In genomic region chr21:46409641-46410406, GRCh38 we compare ENCODE assay signal across 15 cellular contexts. TPM values are rescaled to one million over a fixed set of nuclear protein-coding genes. Genes with fewer than 3 reads are reported as not detected.
DNase-seq lines count a peak whose midpoint lies in the region; ATAC-seq and TF ChIP-seq lines count a peak whose summit lies in the region.
"Had no signal": no experiment of that assay in that cellular context is flagged by ENCODE, and none has a peak within 500 bp of the region (broad histone marks: within the 10 kb centered on the region; RNA-seq: fewer than 3 reads in every experiment).

No MANE protein-coding gene starts in this region.

- H4K8ac ChIP-seq in H9 (replicated peaks; ENCODE audit: insufficient read length, low read depth, low read length), result peak overlapping the region; percentile 69

- H3K27me3 Mint-ChIP-seq in H9 (ENCODE audit: low read depth) (no peaks in the 10 kb centered on the region), neural progenitor cell (ENCODE audit: insufficient read depth, low read depth) (no peaks in the 10 kb centered on the region)
- H3K27me3 Mint-ChIP-seq: IgD-negative memory B cell had no signal

- H3K14ac ChIP-seq in H9 (ENCODE audit: insufficient read depth, low read length), result no peak overlapping the region

- H3K9me3 Mint-ChIP-seq in H9 (no peaks in the 10 kb centered on the region), neural progenitor cell (no peaks in the 10 kb centered on the region)
- H3K9me3 Mint-ChIP-seq: IgD-negative memory B cell had no signal

- no peaks in the 10 kb centered on the region for H3F3A ChIP-seq in neural progenitor cell (ENCODE audit: low read depth)

- peaks cover 7% of the 10 kb centered on the region for H3K23me2 ChIP-seq in H9 (ENCODE audit: insufficient read length, low read depth, low read length, poor library complexity, severe bottlenecking)

- H2AFZ ChIP-seq in H9 (ENCODE audit: low read length) (no peak overlapping the region), neural progenitor cell (replicated peaks) (no peak overlapping the region)

- no peak overlapping the region for H2BK20ac ChIP-seq in H9 (ENCODE audit: low read depth, low read length, poor library complexity, severe bottlenecking)

- TF ChIP-seq CTCF in H9 (conservative IDR thresholded peaks at IDR 0.05) (no peak), neural progenitor cell (IDR thresholded peaks at IDR 0.05) (no peak)

- ATAC-seq in GM18520 (IDR thresholded peaks at IDR 0.05; ENCODE audit: unreplicated experiment), result no peak
- ATAC-seq: PC-3 had no signal

- peak overlapping the region; percentile 87 to 98 (median 95) for H3K27ac Mint-ChIP-seq in H9
- no peak overlapping the region for H3K27ac Mint-ChIP-seq in neural progenitor cell
- H3K27ac Mint-ChIP-seq: IgD-negative memory B cell had no signal

- H3K79me2 ChIP-seq in H9 (ENCODE audit: insufficient read depth, low read length) (no peaks in the 10 kb centered on the region), neural progenitor cell (ENCODE audit: low read depth) (no peaks in the 10 kb centered on the region)

- H3K79me1 ChIP-seq in H9 (ENCODE audit: insufficient read depth, low read depth, low read length, poor library complexity, severe bottlenecking), result no peaks in the 10 kb centered on the region

- H3K36me3 Mint-ChIP-seq in H9 (ENCODE audit: insufficient read depth in 1 of 3, low read depth in 3 of 3) (peaks cover 6 to 26% (median 22%) of the 10 kb centered on the region in 3 experiments), neural progenitor cell (peaks cover 18% of the 10 kb centered on the region)
- H3K36me3 Mint-ChIP-seq: IgD-negative memory B cell had no signal

- H3K9ac ChIP-seq in H9 (ENCODE audit: extremely low read depth, insufficient read length, low read length) (peak overlapping the region; percentile 21), NT2/D1 (ENCODE audit: insufficient read length, low read depth) (peak overlapping the region; percentile 32), iPS-18a (ENCODE audit: low read length) (peak overlapping the region; percentile 25), neural progenitor cell (peak overlapping the region; percentile 20)
- H3K9ac ChIP-seq: BLaER1 treated with 17β-estradiol and CSF1 and Interleukin-3, amounts not matched to agents 10 nM and 100 nM had no signal

- H3K4me2 ChIP-seq in H9 (ENCODE audit: insufficient read depth, insufficient read length, low read length) (no peak overlapping the region), neural progenitor cell (no peak overlapping the region)

- no peak overlapping the region for H3K18ac ChIP-seq in H9 (ENCODE audit: insufficient read length, low read depth, low read length)

- H3K4ac ChIP-seq in H9 (ENCODE audit: low read depth, low read length), result peak overlapping the region; percentile 53; the same call in 1 of the 2 replicates

- H4K91ac ChIP-seq in H9 (ENCODE audit: insufficient read length, low read depth, low read length), result no peak overlapping the region

- peak overlapping the region; percentile 96 for H4K5ac ChIP-seq in H9 (ENCODE audit: insufficient read length, low read depth, low read length)

- H3K27me3 ChIP-seq in H9 (ENCODE audit: insufficient read depth, low read length) (no peaks in the 10 kb centered on the region), NT2/D1 (ENCODE audit: insufficient read depth, insufficient read length) (no peaks in the 10 kb centered on the region), iPS-18a (ENCODE audit: control insufficient read depth, insufficient read depth, low read length) (no peaks in the 10 kb centered on the region), neural progenitor cell (no peaks in the 10 kb centered on the region)
- H3K27me3 ChIP-seq: BLaER1 treated with 17β-estradiol and CSF1 and Interleukin-3, amounts not matched to agents 10 nM and 100 nM had no signal

- DNase-seq in H9, result no peak
- no peak for DNase-seq in NT2/D1 (ENCODE audit: low read depth, low spot score)
- DNase-seq in neural progenitor cell (ENCODE audit: low spot score), result no peak
- no peak for DNase-seq in superior temporal gyrus (ENCODE audit: extremely low spot score)
- DNase-seq in SK-N-DZ (ENCODE audit: low spot score), result no peak
- no peak for DNase-seq in NCI-H1417 (lab: John Stamatoyannopoulos, UW)
- DNase-seq: NCI-H146, NCI-H345, PC-3 had no signal

- H2BK12ac ChIP-seq in H9 (ENCODE audit: insufficient read length, low read depth, low read length), result no peak overlapping the region

- H2BK5ac ChIP-seq in H9 (ENCODE audit: insufficient read length, low read length), result no peak overlapping the region

- no CpG with 5 or more reads among the region's 32 CpGs for WGBS in H9 (ENCODE audit: extremely low coverage, insufficient read length, low lambda C conversion rate)

- H3K4me1 Mint-ChIP-seq in H9, result peaks cover 19 to 27% of the 10 kb centered on the region in 2 experiments
- H3K4me1 Mint-ChIP-seq in neural progenitor cell, result peaks cover 6% of the 10 kb centered on the region
- H3K4me1 Mint-ChIP-seq: IgD-negative memory B cell had no signal

- no peak overlapping the region for H3K56ac ChIP-seq in H9 (ENCODE audit: insufficient read length, low read depth, low read length)

- H3K36me3 ChIP-seq in NT2/D1 (ENCODE audit: insufficient read depth, insufficient read length, low read length) (peaks cover 45% of the 10 kb centered on the region), iPS-18a (ENCODE audit: control insufficient read depth, low read depth, low read length) (peaks cover 3% of the 10 kb centered on the region), neural progenitor cell (no peaks in the 10 kb centered on the region)

- H3K9me3 ChIP-seq in H9 (ENCODE audit: control insufficient read depth, low read depth, low read length) (no peaks in the 10 kb centered on the region), NT2/D1 (ENCODE audit: insufficient read depth, low read length) (no peaks in the 10 kb centered on the region), iPS-18a (ENCODE audit: control insufficient read depth, low read depth, low read length) (no peaks in the 10 kb centered on the region), neural progenitor cell (ENCODE audit: low read depth) (no peaks in the 10 kb centered on the region)
- H3K9me3 ChIP-seq: BLaER1 treated with 17β-estradiol and CSF1 and Interleukin-3, amounts not matched to agents 10 nM and 100 nM; HAP-1 had no signal

- no peak overlapping the region for H2BK120ac ChIP-seq in H9 (ENCODE audit: low read depth, low read length, poor library complexity, severe bottlenecking)

- H3T11ph ChIP-seq in H9 (ENCODE audit: low read length), result no peak overlapping the region

- H3K4me3 Mint-ChIP-seq in H9, result peak overlapping the region in 1 of 2 experiments; percentile 5; a peak in 2 of 5 replicates
- no peak overlapping the region for H3K4me3 Mint-ChIP-seq in neural progenitor cell
- H3K4me3 Mint-ChIP-seq: IgD-negative memory B cell had no signal

- no peak overlapping the region for H2BK15ac ChIP-seq in H9 (ENCODE audit: low read depth, low read length)

- no peak overlapping the region for H3K4me3 ChIP-seq in NT2/D1 (ENCODE audit: insufficient read length, low read depth)
- H3K4me3 ChIP-seq in iPS-18a (ENCODE audit: low read length), result peak overlapping the region; percentile 4
- no peak overlapping the region for H3K4me3 ChIP-seq in neural progenitor cell
- H3K4me3 ChIP-seq: BLaER1 treated with 17β-estradiol and CSF1 and Interleukin-3, amounts not matched to agents 10 nM and 100 nM; HAP-1; SK-N-MC had no signal

- H4K20me1 ChIP-seq in H9 (ENCODE audit: control insufficient read depth, insufficient read depth, insufficient read length) (peaks cover 2% of the 10 kb centered on the region), neural progenitor cell (ENCODE audit: low read depth) (no peaks in the 10 kb centered on the region)

- H2AK5ac ChIP-seq in H9 (ENCODE audit: insufficient read length, low read length), result peak overlapping the region; percentile 89

- peaks cover 9% of the 10 kb centered on the region; the same call in 1 of the 2 replicates for H3K4me1 ChIP-seq in H9 (ENCODE audit: insufficient read depth, low read length)
- peaks cover 15% of the 10 kb centered on the region for H3K4me1 ChIP-seq in NT2/D1 (ENCODE audit: insufficient read depth, insufficient read length)
- H3K4me1 ChIP-seq in iPS-18a (ENCODE audit: control insufficient read depth, low read depth, low read length), result peaks cover 12% of the 10 kb centered on the region
- H3K4me1 ChIP-seq in neural progenitor cell, result peaks cover 9% of the 10 kb centered on the region
- H3K4me1 ChIP-seq: HAP-1 had no signal

- peak overlapping the region; percentile 83 for H3K27ac ChIP-seq in H9 (ENCODE audit: insufficient read length, low read depth, low read length)
- H3K27ac ChIP-seq in iPS-18a (ENCODE audit: low read length), result no peak overlapping the region
- no peak overlapping the region for H3K27ac ChIP-seq in neural progenitor cell
- H3K27ac ChIP-seq: BLaER1 treated with 17β-estradiol and CSF1 and Interleukin-3, amounts not matched to agents 10 nM and 100 nM; SK-N-MC had no signal

- H3K23ac ChIP-seq in H9 (ENCODE audit: insufficient read length, low read depth, low read length), result no peak overlapping the region

RNA-seq across cellular contexts. Expression of gene DIP2A, which starts 48.9 kb away (rescaled TPM):
- total RNA-seq in H9 (2021) (23.0 and 25.2 TPM in 2 replicates), neural progenitor cell (ENCODE audit: low replicate concordance) (50.7 and 54.1 TPM in 2 replicates)
- 14.0 and 17.4 TPM in 2 replicates for polyA plus RNA-seq in SK-N-DZ (2014; cell fraction: cytosol; rRNA removed)
- polyA plus RNA-seq in SK-N-DZ (2014; cell fraction: nucleus; rRNA removed), result 47.3 and 73.5 TPM in 2 replicates
